Comparison of ENCODE assay signal across 15 cellular contexts in genomic region chr5:43711496-43711895, GRCh38.
A peak's percentile ranks its signal among the peaks of the same experiment; 100 is the strongest.
DNase-seq lines count a peak whose midpoint lies in the region; ATAC-seq and TF ChIP-seq lines count a peak whose summit lies in the region.
"Had no signal": no experiment of that assay in that cellular context is flagged by ENCODE, and none has a peak within 500 bp of the region (broad histone marks: within the 10 kb centered on the region; RNA-seq: fewer than 3 reads in every experiment).

No MANE protein-coding gene starts in this region.

- H3K9me3 ChIP-seq in uterus, result no peaks in the 10 kb centered on the region

- no peaks in the 10 kb centered on the region for H3K36me3 ChIP-seq in uterus

- no peak for TF ChIP-seq POLR2A in uterus (IDR thresholded peaks at IDR 0.05)

- H3K4me3 ChIP-seq in choroid plexus epithelial cell (ENCODE audit: low read depth, low read length) (no peak overlapping the region), uterus (no peak overlapping the region)

- intact Hi-C loops in uterus (cut with DNase I; ENCODE audit: low total_unique reads), result no loop called here

- ATAC-seq in GM21447 (IDR thresholded peaks at IDR 0.05; ENCODE audit: unreplicated experiment), result no peak

- no peaks in the 10 kb centered on the region for H3K27me3 ChIP-seq in uterus

- no peak for TF ChIP-seq CTCF in choroid plexus epithelial cell (conservative IDR thresholded peaks at IDR 0.05; ENCODE audit: low read depth, low read length)
- no peak for TF ChIP-seq CTCF in uterus (IDR thresholded peaks at IDR 0.05)
- TF ChIP-seq CTCF in GM20000 (IDR thresholded peaks at IDR 0.05; ENCODE audit: extremely low read depth, missing control alignments), result no peak

- no peak overlapping the region for H3K27ac ChIP-seq in uterus

- H3K4me1 ChIP-seq in uterus, result no peaks in the 10 kb centered on the region

- DNase-seq in ELR (ENCODE audit: low read depth) (peak; percentile 87), NCI-H460 (ENCODE audit: extremely low read depth, low read depth) (peak; percentile 2), choroid plexus epithelial cell (ENCODE audit: low read depth) (peak; percentile 69), non-pigmented ciliary epithelial cell (ENCODE audit: low read depth) (peak; percentile 38), uterus (no peak), GM20000 (ENCODE audit: low spot score) (no peak)
- DNase-seq: activated CD4-positive, alpha-beta memory T cell treated with anti-CD3 and anti-CD28 coated beads, Interleukin-2, amount 10 ng/mL, durations not matched to agents 7 days and 5 days; activated effector memory CD4-positive, alpha-beta T cell treated with anti-CD3 and anti-CD28 coated beads, Interleukin-2, amount 50 U/mL, for 16 hours; hypothalamus; NCI-H1105; NCI-H345; nucleus accumbens; small intestine; T-helper 9 cell had no signal

Comparison
In these comparisons a context has a peak if more than half of its experiments do, and no peak if none do; other contexts are left out.
1. DNase-seq: peak in ELR (single experiment), NCI-H460 (single experiment), choroid plexus epithelial cell (single experiment) and non-pigmented ciliary epithelial cell (single experiment); none in uterus (0 of 2) and GM20000 (single experiment).